ENCODE assay signal across 1 cellular context in genomic region chr18:3655637-3656050, GRCh38.
TF ChIP-seq lines count a peak whose summit lies in the region.

No MANE protein-coding gene starts in this region.

TF ChIP-seq in K562, 482 proteins besides CTCF, POLR2A, EP300 and RAD21 (continued from another document and continues in another):
- TF ChIP-seq KLF6 (CRISPR knock-in tag; IDR thresholded peaks at IDR 0.05; ENCODE audit: borderline replicate concordance) (peak; percentile 82; the same call in 1 of the 2 replicates), ZNF785 (CRISPR knock-in tag; IDR thresholded peaks at IDR 0.05) (no peak), THRAP3 (IDR thresholded peaks at IDR 0.05; ENCODE audit: borderline replicate concordance) (no peak), CUX1 (CRISPR knock-in tag; IDR thresholded peaks at IDR 0.05) (no peak; the same call in 1 of the 2 replicates), DACH1 (IDR thresholded peaks at IDR 0.05; ENCODE audit: partially characterized antibody) (no peak), HNRNPH1 (optimal IDR thresholded peaks at IDR 0.05; ENCODE audit: low read depth, low read length) (no peak), E4F1 (CRISPR knock-in tag; IDR thresholded peaks at IDR 0.05; ENCODE audit: borderline replicate concordance) (no peak), HDAC1 (IDR thresholded peaks at IDR 0.05) (no peak), ZFP36 (IDR thresholded peaks at IDR 0.05; ENCODE audit: low read depth, low read length, partially characterized antibody) (no peak), PURB (CRISPR knock-in tag; IDR thresholded peaks at IDR 0.05; ENCODE audit: low read depth) (no peak), STAG1 (CRISPR knock-in tag; IDR thresholded peaks at IDR 0.05; ENCODE audit: borderline replicate concordance) (no peak), ELF2 (CRISPR knock-in tag; IDR thresholded peaks at IDR 0.05) (no peak), STAT5B (CRISPR knock-in tag; IDR thresholded peaks at IDR 0.05) (no peak), ZBTB2 (IDR thresholded peaks at IDR 0.05) (no peak), NCOA2 (IDR thresholded peaks at IDR 0.05; ENCODE audit: partially characterized antibody in 2 of 2) (no peak), ZNF197 (CRISPR knock-in tag; IDR thresholded peaks at IDR 0.05; ENCODE audit: low read depth) (no peak), ZFX (CRISPR knock-in tag; IDR thresholded peaks at IDR 0.05) (no peak), CBX2 (IDR thresholded peaks at IDR 0.05; ENCODE audit: insufficient read depth, low read length, poor library complexity, severe bottlenecking) (no peak), ZBTB40 (IDR thresholded peaks at IDR 0.05) (no peak), ZBTB40 (CRISPR knock-in tag; IDR thresholded peaks at IDR 0.05) (no peak), PYGO2 (tag; IDR thresholded peaks at IDR 0.05) (peak; percentile 16; the same call in 1 of the 2 replicates), U2AF1 (optimal IDR thresholded peaks at IDR 0.05; ENCODE audit: low read depth, low read length) (no peak), ZBED1 (IDR thresholded peaks at IDR 0.05) (no peak), NBN (IDR thresholded peaks at IDR 0.05; ENCODE audit: low read depth) (no peak), TARDBP (IDR thresholded peaks at IDR 0.05) (no peak), UBTF (IDR thresholded peaks at IDR 0.05; ENCODE audit: borderline replicate concordance in 1 of 2, low read depth in 2 of 2, low read length in 2 of 2) (no peak), SREBF1 (IDR thresholded peaks at IDR 0.05; ENCODE audit: borderline replicate concordance, low read depth, low read length) (no peak), SLC30A9 (CRISPR knock-in tag; IDR thresholded peaks at IDR 0.05) (no peak), ZNF224 (CRISPR knock-in tag; IDR thresholded peaks at IDR 0.05) (no peak), ZNF280A (IDR thresholded peaks at IDR 0.05; ENCODE audit: low read depth, partially characterized antibody) (no peak), MCM7 (IDR thresholded peaks at IDR 0.05) (no peak), ELF1 (tag; IDR thresholded peaks at IDR 0.05) (no peak), RAD51 (IDR thresholded peaks at IDR 0.05; ENCODE audit: borderline replicate concordance, low read depth) (no peak), ZBTB9 (CRISPR knock-in tag; IDR thresholded peaks at IDR 0.05) (peak; percentile 91; the same call in 1 of the 2 replicates), ZNF766 (CRISPR knock-in tag; conservative IDR thresholded peaks at IDR 0.05) (no peak), ETS2 (tag; IDR thresholded peaks at IDR 0.05; ENCODE audit: borderline replicate concordance, poor library complexity, severe bottlenecking) (peak; percentile 37), ZNF551 (CRISPR knock-in tag; IDR thresholded peaks at IDR 0.05) (no peak), CEBPG (CRISPR knock-in tag; IDR thresholded peaks at IDR 0.05) (no peak; the same call in 1 of the 2 replicates), CEBPG (tag; conservative IDR thresholded peaks at IDR 0.05 in 1 of 2, IDR thresholded peaks at IDR 0.05 in 1 of 2) (no peak), NFE2 (IDR thresholded peaks at IDR 0.05; ENCODE audit: low read depth) (no peak)
